In genomic region chr15:64763021-64763420, GRCh38 we compare ENCODE assay signal across 1 cellular context.
TF ChIP-seq lines count a peak whose summit lies in the region.

No MANE protein-coding gene starts in this region.

TF ChIP-seq in GM23338, 12 proteins besides CTCF, POLR2A, EP300 and RAD21:
- no peak for TF ChIP-seq JUNB (IDR thresholded peaks at IDR 0.05; ENCODE audit: unreplicated experiment)
- TF ChIP-seq ZNF331 (CRISPR knock-in tag; IDR thresholded peaks at IDR 0.05; ENCODE audit: low read depth), result no peak
- no peak for TF ChIP-seq ZNF114 (CRISPR knock-in tag; IDR thresholded peaks at IDR 0.05)
- no peak for TF ChIP-seq ETS1 (IDR thresholded peaks at IDR 0.05)
- no peak for TF ChIP-seq EZH2 (IDR thresholded peaks at IDR 0.05; ENCODE audit: low read depth, unreplicated experiment)
- TF ChIP-seq NANOG (IDR thresholded peaks at IDR 0.05; ENCODE audit: borderline replicate concordance), result no peak
- TF ChIP-seq STAT1 (IDR thresholded peaks at IDR 0.05; ENCODE audit: unreplicated experiment), result no peak
- no peak for TF ChIP-seq CREB1 (CRISPR knock-in tag; IDR thresholded peaks at IDR 0.05; ENCODE audit: low read depth)
- no peak for TF ChIP-seq REST (IDR thresholded peaks at IDR 0.05; ENCODE audit: unreplicated experiment)
- no peak for TF ChIP-seq EZH2phosphoT487 (IDR thresholded peaks at IDR 0.05; ENCODE audit: unreplicated experiment)
- TF ChIP-seq ZNF462 (CRISPR knock-in tag; IDR thresholded peaks at IDR 0.05), result no peak
- no peak for TF ChIP-seq POLR2AphosphoS5 (IDR thresholded peaks at IDR 0.05; ENCODE audit: low read depth)
